In genomic region chr1:9428601-9429368, GRCh38 we compare ENCODE assay signal across 8 cellular contexts.
DNase-seq lines count a peak whose midpoint lies in the region; ATAC-seq and TF ChIP-seq lines count a peak whose summit lies in the region.

No MANE protein-coding gene starts in this region.

- H3K4me1 ChIP-seq in mucosa of descending colon (ENCODE audit: low read depth): peaks cover 16% of the 10 kb centered on the region

- ATAC-seq in GM21576 (IDR thresholded peaks at IDR 0.05; ENCODE audit: unreplicated experiment) (peak; percentile 67), mucosa of descending colon (peak; percentile 97)

- no peaks in the 10 kb centered on the region for H3K9me3 ChIP-seq in mucosa of descending colon

- TF ChIP-seq RAD21 in Ishikawa (IDR thresholded peaks at IDR 0.05; ENCODE audit: low read depth): no peak

- H3K4me3 ChIP-seq in epithelial cell of proximal tubule (ENCODE audit: low read depth, low read length) (peak overlapping the region; percentile 73), mucosa of descending colon (peak overlapping the region; percentile 2)

- no peak for TF ChIP-seq EP300 in Ishikawa (IDR thresholded peaks at IDR 0.05; ENCODE audit: borderline replicate concordance)

- DNase-seq in DMS153 (lab: John Stamatoyannopoulos, UW): peak; percentile 100
- DNase-seq in OCI-M2 (lab: John Stamatoyannopoulos, UW; ENCODE audit: unreplicated experiment): peak; percentile 90
- DNase-seq in activated T-cell treated with anti-CD3 and anti-CD28 coated beads, Interleukin-2, amount 50 U/mL, for 1 hour: peak; percentile 100
- DNase-seq in epithelial cell of proximal tubule (ENCODE audit: low read depth): peak; percentile 91
- peak; percentile 100 for DNase-seq in mucosa of descending colon
- peak; percentile 98 to 99 for DNase-seq in stimulated activated CD8-positive, alpha-beta memory T cell treated with anti-CD3 and anti-CD28 coated beads, Interleukin-4, amount 100 ng/mL, for 1 hour (ENCODE audit: low read depth in 2 of 2, low spot score in 1 of 2)

- no peaks in the 10 kb centered on the region for H3K36me3 ChIP-seq in mucosa of descending colon (ENCODE audit: low read depth)

- intact Hi-C loops in mucosa of descending colon (cut with DNase I, micrococcal nuclease): no loop called here

- TF ChIP-seq CTCF in epithelial cell of proximal tubule (conservative IDR thresholded peaks at IDR 0.05; ENCODE audit: low read depth, low read length) (peak; percentile 40), mucosa of descending colon (IDR thresholded peaks at IDR 0.05) (peak; percentile 20)

TF ChIP-seq in Ishikawa, 13 proteins besides CTCF, POLR2A, EP300 and RAD21:
- TF ChIP-seq CREB1 (IDR thresholded peaks at IDR 0.05; ENCODE audit: low read depth) (peak; percentile 99), REST (IDR thresholded peaks at IDR 0.05; ENCODE audit: low read depth) (no peak), MAX (IDR thresholded peaks at IDR 0.05) (peak; percentile 98), TCF12 (IDR thresholded peaks at IDR 0.05; ENCODE audit: low read depth) (peak; percentile 65), CEBPB (IDR thresholded peaks at IDR 0.05) (no peak; the same call in 1 of the 2 replicates), USF1 (IDR thresholded peaks at IDR 0.05) (peak; percentile 94)
TF ChIP-seq in Ishikawa: peak in this region for 4.

Comparison
In these comparisons a context has a peak if more than half of its experiments do, and no peak if none do; other contexts are left out.
1. Peak in every context shown above with its lines: DNase-seq, ATAC-seq and H3K4me3 ChIP-seq.